In genomic region chr4:89998350-89999098, GRCh38 we compare ENCODE assay signal across 20 cellular contexts.
A peak's percentile ranks its signal among the peaks of the same experiment; 100 is the strongest.
DNase-seq lines count a peak whose midpoint lies in the region; ATAC-seq and TF ChIP-seq lines count a peak whose summit lies in the region.
"Had no signal": no experiment of that assay in that cellular context is flagged by ENCODE, and none has a peak within 500 bp of the region (broad histone marks: within the 10 kb centered on the region; RNA-seq: fewer than 3 reads in every experiment).

No MANE protein-coding gene starts in this region.

- H3K9me3 Mint-ChIP-seq in GM23338, result no peaks in the 10 kb centered on the region
- no peaks in the 10 kb centered on the region for H3K9me3 Mint-ChIP-seq in nephron
- H3K9me3 Mint-ChIP-seq: CD8-positive, alpha-beta memory T cell; WTC11 had no signal

- no peaks in the 10 kb centered on the region for H3F3A ChIP-seq in GM23338 (replicated peaks; ENCODE audit: low read depth)

- no peak overlapping the region for H3K27ac ChIP-seq in GM23338 (ENCODE audit: low read depth)
- H3K27ac ChIP-seq in RWPE1, result no peak overlapping the region
- H3K27ac ChIP-seq: lower lobe of right lung, PC-9, upper lobe of left lung had no signal

- H3K27ac Mint-ChIP-seq in GM23338 (no peak overlapping the region), nephron (peak overlapping the region; percentile 66 to 90 (median 71))
- H3K27ac Mint-ChIP-seq: CD8-positive, alpha-beta memory T cell; WTC11 had no signal

- H3K9me3 ChIP-seq in MG63, result no peaks in the 10 kb centered on the region
- H3K9me3 ChIP-seq: lower lobe of right lung, upper lobe of left lung had no signal

- H3K27me3 ChIP-seq in GM23338 (ENCODE audit: insufficient read depth) (no peaks in the 10 kb centered on the region), MG63 (no peaks in the 10 kb centered on the region)
- H3K27me3 ChIP-seq: upper lobe of left lung had no signal

- CTCF ChIA-PET in RWPE1 (lab: Yijun Ruan, JAX), result interaction anchor here (1.3 kb wide), 1 partner anchor 414 kb away, joined by 3 read pairs; no protein-coding TSS in a partner anchor

- H3K4me1 Mint-ChIP-seq in GM23338 (peaks cover 31% of the 10 kb centered on the region), nephron (peaks cover 11% of the 10 kb centered on the region)
- H3K4me1 Mint-ChIP-seq: CD8-positive, alpha-beta memory T cell had no signal

- H3K36me3 ChIP-seq in GM23338 (ENCODE audit: insufficient read depth) (no peaks in the 10 kb centered on the region), MG63 (no peaks in the 10 kb centered on the region)
- H3K36me3 ChIP-seq: lower lobe of right lung, upper lobe of left lung had no signal

- no peaks in the 10 kb centered on the region for H3K9me2 ChIP-seq in GM23338 (ENCODE audit: insufficient read depth)

- peak in 1 of 2 experiments; percentile 45; a peak in 3 of 4 replicates for TF ChIP-seq CTCF in GM23338 (conservative IDR thresholded peaks at IDR 0.05; ENCODE audit: low read depth in 2 of 2)
- TF ChIP-seq CTCF in nephron (IDR thresholded peaks at IDR 0.05; ENCODE audit: unreplicated experiment in 3 of 3), result peak in 1 of 3 experiments; percentile 23
- TF ChIP-seq CTCF in RWPE1 (conservative IDR thresholded peaks at IDR 0.05; ENCODE audit: low read depth), result no peak

- POLR2A ChIA-PET in RWPE1 (lab: Yijun Ruan, JAX; ENCODE audit: low non-redundant PET), result no interaction called here

- H3K4me3 Mint-ChIP-seq in GM23338, result no peak overlapping the region
- H3K4me3 Mint-ChIP-seq in nephron, result no peak overlapping the region
- H3K4me3 Mint-ChIP-seq: CD8-positive, alpha-beta memory T cell; WTC11 had no signal

- no peak for ATAC-seq in GM23338
- ATAC-seq: lower lobe of right lung, WTC11 had no signal

- H2AFZ ChIP-seq in GM23338, result no peak overlapping the region
- H2AFZ ChIP-seq: PC-9 had no signal

- no peaks in the 10 kb centered on the region for H3K27me3 Mint-ChIP-seq in GM23338 (ENCODE audit: insufficient read depth, low read depth, poor library complexity)
- H3K27me3 Mint-ChIP-seq in nephron (ENCODE audit: low read depth), result peaks cover 3% of the 10 kb centered on the region

- H3K4me2 ChIP-seq in GM23338, result no peak overlapping the region
- H3K4me2 ChIP-seq: PC-9 had no signal

- DNase-seq in GM23338 (ENCODE audit: low spot score), result peak; percentile 2
- DNase-seq in NCI-H1694 treated with DMSO at 0.1 percent for 48 hours (lab: John Stamatoyannopoulos, UW), result peak; percentile 86
- DNase-seq in NCI-H748 treated with DMSO at 0.1 percent for 48 hours (lab: John Stamatoyannopoulos, UW), result peak; percentile 74
- DNase-seq in GM19238 (ENCODE audit: insufficient read length, low spot score), result no peak
- DNase-seq in MG63, result no peak
- no peak for DNase-seq in RWPE1 (ENCODE audit: low spot score)
- DNase-seq: activated CD4-positive, alpha-beta T cell treated with anti-CD3 and anti-CD28 coated beads, Interleukin-2, amount 50 U/mL, for 48 hours; activated effector memory CD4-positive, alpha-beta T cell treated with anti-CD3 and anti-CD28 coated beads, Interleukin-2, amount 50 U/mL, for 16 hours; CD8-positive, alpha-beta memory T cell; dermis blood vessel endothelial cell; foreskin fibroblast; hippocampal formation; islet precursor cell; lower lobe of right lung; NCI-H774; PC-9; stimulated activated CD4-positive, alpha-beta T cell treated with anti-CD3 and anti-CD28 coated beads, Interleukin-12 subunit alpha, Interleukin-12 subunit beta, amount 100 ng/mL, for 4 hours; upper lobe of left lung had no signal

- H3K4me3 ChIP-seq in GM23338, result no peak overlapping the region
- no peak overlapping the region for H3K4me3 ChIP-seq in MG63
- H3K4me3 ChIP-seq: lower lobe of right lung, PC-9, upper lobe of left lung had no signal

- H3K4me1 ChIP-seq in GM23338 (ENCODE audit: insufficient read depth), result peaks cover 10% of the 10 kb centered on the region
- H3K4me1 ChIP-seq: lower lobe of right lung, upper lobe of left lung had no signal

- H3K36me3 Mint-ChIP-seq in GM23338 (ENCODE audit: low read depth) (no peaks in the 10 kb centered on the region), nephron (ENCODE audit: low read depth) (no peaks in the 10 kb centered on the region)
- H3K36me3 Mint-ChIP-seq: CD8-positive, alpha-beta memory T cell; WTC11 had no signal

- no peaks in the 10 kb centered on the region for H4K20me1 ChIP-seq in GM23338 (replicated peaks; ENCODE audit: insufficient read depth)

- H3K79me2 ChIP-seq in GM23338 (replicated peaks; ENCODE audit: insufficient read depth), result no peaks in the 10 kb centered on the region

TF ChIP-seq in GM23338, 12 proteins besides CTCF, POLR2A, EP300 and RAD21 (continues in another document):
- TF ChIP-seq ZNF331 (CRISPR knock-in tag; IDR thresholded peaks at IDR 0.05; ENCODE audit: low read depth) (no peak), STAT1 (IDR thresholded peaks at IDR 0.05; ENCODE audit: unreplicated experiment) (no peak), EZH2 (IDR thresholded peaks at IDR 0.05; ENCODE audit: low read depth, unreplicated experiment) (no peak), CREB1 (CRISPR knock-in tag; IDR thresholded peaks at IDR 0.05; ENCODE audit: low read depth) (no peak), JUNB (IDR thresholded peaks at IDR 0.05; ENCODE audit: unreplicated experiment) (no peak), ETS1 (IDR thresholded peaks at IDR 0.05) (no peak), ZNF462 (CRISPR knock-in tag; IDR thresholded peaks at IDR 0.05) (no peak), POLR2AphosphoS5 (IDR thresholded peaks at IDR 0.05; ENCODE audit: low read depth) (no peak)

Comparison
In these comparisons a context has a peak if more than half of its experiments do, and no peak if none do; other contexts are left out.
1. DNase-seq: peak in GM23338 (single experiment), NCI-H1694 treated with DMSO at 0.1 percent for 48 hours (single experiment) and NCI-H748 treated with DMSO at 0.1 percent for 48 hours (single experiment); none in GM19238 (single experiment), MG63 (single experiment) and RWPE1 (single experiment).